ENCODE assay signal across 8 cellular contexts in genomic region chr11:95229199-95230053, GRCh38. TPM values are rescaled to one million over a fixed set of nuclear protein-coding genes. Genes with fewer than 3 reads are reported as not detected.
DNase-seq lines count a peak whose midpoint lies in the region; ATAC-seq and TF ChIP-seq lines count a peak whose summit lies in the region.

No MANE protein-coding gene starts in this region.

- no peak overlapping the region for H3K14ac ChIP-seq in neuronal stem cell (ENCODE audit: low read length)

- no peak overlapping the region for H3K23ac ChIP-seq in neuronal stem cell (ENCODE audit: low read depth, low read length, poor library complexity)

- WGBS in esophagus, 2 donors: 1 to 3% methylated on average over 12 of the region's 12 CpGs
- no CpG with 5 or more reads among the region's 12 CpGs for WGBS in neuronal stem cell (ENCODE audit: extremely low coverage in 2 of 2, insufficient read length in 2 of 2, insufficient replicate concordance in 1 of 2), 2 donors

- H3K79me2 ChIP-seq in SU-DHL-6 (ENCODE audit: insufficient read depth, low read length): no peaks in the 10 kb centered on the region

- H3K9me3 ChIP-seq in SU-DHL-6 (ENCODE audit: insufficient read depth, low read length) (no peaks in the 10 kb centered on the region), esophagus (ENCODE audit: control insufficient read depth in 2 of 2, insufficient read depth in 1 of 2, low read depth in 1 of 2, low read length in 1 of 2) (no peaks in the 10 kb centered on the region), neuronal stem cell (replicated peaks in 1 of 2; ENCODE audit: control insufficient read depth in 2 of 2, insufficient read depth in 1 of 2, low read depth in 1 of 2, low read length in 2 of 2) (peaks cover 0 to 10% of the 10 kb centered on the region in 2 donors)

- H3K4me3 ChIP-seq in SU-DHL-6 (ENCODE audit: insufficient read depth, low read length, poor library complexity, severe bottlenecking) (no peak overlapping the region), esophagus (ENCODE audit: low read depth in 1 of 2, low read length in 2 of 2) (peak overlapping the region; percentile 78 to 98), neuronal stem cell (ENCODE audit: low read length in 2 of 2) (peak overlapping the region; percentile 88 to 98)

- H3K4me1 ChIP-seq in esophagus (ENCODE audit: control insufficient read depth in 2 of 2, insufficient read depth in 2 of 2, low read length in 1 of 2) (no peaks in the 10 kb centered on the region), neuronal stem cell (ENCODE audit: control insufficient read depth in 2 of 2, insufficient read depth in 1 of 2, low read depth in 1 of 2, low read length in 2 of 2) (peaks cover 0 to 3% of the 10 kb centered on the region in 2 donors)

- no peak for TF ChIP-seq CTCF in SU-DHL-6 (IDR thresholded peaks at IDR 0.05; ENCODE audit: insufficient read depth, low read length, poor library complexity, severe bottlenecking)

- H3K4me2 ChIP-seq in SU-DHL-6 (ENCODE audit: low read depth, low read length, poor library complexity, severe bottlenecking): peak overlapping the region; percentile 88
- peak overlapping the region; percentile 41 for H3K4me2 ChIP-seq in neuronal stem cell (ENCODE audit: insufficient read depth, low read length, poor library complexity, severe bottlenecking)

- H4K20me1 ChIP-seq in SU-DHL-6 (ENCODE audit: low read depth, low read length): no peaks in the 10 kb centered on the region

- ATAC-seq in HG03135 (IDR thresholded peaks at IDR 0.05; ENCODE audit: unreplicated experiment) (no peak), HG03442 (IDR thresholded peaks at IDR 0.05; ENCODE audit: unreplicated experiment) (no peak)

- H3K27ac ChIP-seq in SU-DHL-6 (ENCODE audit: low read depth, low read length): no peak overlapping the region
- peak overlapping the region; percentile 73 to 85 for H3K27ac ChIP-seq in esophagus (ENCODE audit: low read depth in 2 of 2, low read length in 1 of 2)
- peak overlapping the region; percentile 28 for H3K27ac ChIP-seq in neuronal stem cell (replicated peaks; ENCODE audit: low read length)

- no peak overlapping the region for H4K91ac ChIP-seq in neuronal stem cell (ENCODE audit: low read depth, low read length, poor library complexity)

- H3K4ac ChIP-seq in neuronal stem cell (ENCODE audit: low read length): no peak overlapping the region

- H3F3A ChIP-seq in SU-DHL-6 (ENCODE audit: insufficient read depth): no peaks in the 10 kb centered on the region

- H2AFZ ChIP-seq in SU-DHL-6 (ENCODE audit: low read depth, low read length, severe bottlenecking) (peak overlapping the region; percentile 82), neuronal stem cell (ENCODE audit: low read length) (peak overlapping the region; percentile 80)

- H3K9me2 ChIP-seq in SU-DHL-6 (replicated peaks; ENCODE audit: insufficient read depth, low read length): no peaks in the 10 kb centered on the region

- H2BK5ac ChIP-seq in neuronal stem cell (ENCODE audit: low read length): no peak overlapping the region

- H3K18ac ChIP-seq in neuronal stem cell (ENCODE audit: low read length): no peak overlapping the region

- no peak overlapping the region for H3K9ac ChIP-seq in SU-DHL-6 (ENCODE audit: low read length)
- H3K9ac ChIP-seq in neuronal stem cell (ENCODE audit: low read depth, low read length, poor library complexity): no peak overlapping the region

- H2BK15ac ChIP-seq in neuronal stem cell (ENCODE audit: low read length): no peak overlapping the region

- no peak overlapping the region for H2BK120ac ChIP-seq in neuronal stem cell (ENCODE audit: low read depth, low read length)

- peaks cover 1% of the 10 kb centered on the region for H3K79me1 ChIP-seq in neuronal stem cell (ENCODE audit: low read depth, low read length)

- H2AK5ac ChIP-seq in neuronal stem cell (ENCODE audit: low read depth, low read length): no peak overlapping the region

- peak; percentile 24 for DNase-seq in stimulated activated CD4-positive, alpha-beta T cell treated with anti-CD3 and anti-CD28 coated beads, Interleukin-15, amount 100 ng/mL, for 24 hours
- DNase-seq in stimulated activated CD4-positive, alpha-beta T cell treated with anti-CD3 and anti-CD28 coated beads, Interleukin-4, amount 100 ng/mL, for 1 hour: no peak
- DNase-seq in neuronal stem cell (ENCODE audit: low spot score) (no peak), MV-4-11 (lab: John Stamatoyannopoulos, UW) (no peak)

- H3K36me3 ChIP-seq in SU-DHL-6 (ENCODE audit: low read length): no peaks in the 10 kb centered on the region
- H3K36me3 ChIP-seq in esophagus (ENCODE audit: control insufficient read depth in 2 of 2, insufficient read depth in 2 of 2, low read length in 1 of 2): no peaks in the 10 kb centered on the region
- no peaks in the 10 kb centered on the region for H3K36me3 ChIP-seq in neuronal stem cell (replicated peaks in 1 of 2; ENCODE audit: control insufficient read depth in 2 of 2, insufficient read depth in 2 of 2, low read length in 2 of 2)

- H2BK12ac ChIP-seq in neuronal stem cell (ENCODE audit: low read length): no peak overlapping the region

- H3K27me3 ChIP-seq in SU-DHL-6 (ENCODE audit: low read length): no peaks in the 10 kb centered on the region
- H3K27me3 ChIP-seq in esophagus (ENCODE audit: control insufficient read depth in 1 of 2, insufficient read depth in 2 of 2, low read length in 2 of 2): no peaks in the 10 kb centered on the region
- no peaks in the 10 kb centered on the region for H3K27me3 ChIP-seq in neuronal stem cell (ENCODE audit: control insufficient read depth in 3 of 3, insufficient read depth in 3 of 3, low read depth in 1 of 3, low read length in 3 of 3)

- H4K8ac ChIP-seq in neuronal stem cell (ENCODE audit: low read depth, low read length): no peak overlapping the region

RNA-seq across cellular contexts. Expression of gene SESN3, which starts 1.6 kb away (rescaled TPM):
- polyA plus RNA-seq in esophagus: 1 to 10 TPM; 3.7 TPM
- 56.5 TPM for polyA plus RNA-seq in neuronal stem cell (2013, experiment 1 of 2)
- 58.6 TPM for polyA plus RNA-seq in neuronal stem cell (2013, experiment 2 of 2)
